ENCODE assay signal across 16 cellular contexts in the genomic region with DNA sequence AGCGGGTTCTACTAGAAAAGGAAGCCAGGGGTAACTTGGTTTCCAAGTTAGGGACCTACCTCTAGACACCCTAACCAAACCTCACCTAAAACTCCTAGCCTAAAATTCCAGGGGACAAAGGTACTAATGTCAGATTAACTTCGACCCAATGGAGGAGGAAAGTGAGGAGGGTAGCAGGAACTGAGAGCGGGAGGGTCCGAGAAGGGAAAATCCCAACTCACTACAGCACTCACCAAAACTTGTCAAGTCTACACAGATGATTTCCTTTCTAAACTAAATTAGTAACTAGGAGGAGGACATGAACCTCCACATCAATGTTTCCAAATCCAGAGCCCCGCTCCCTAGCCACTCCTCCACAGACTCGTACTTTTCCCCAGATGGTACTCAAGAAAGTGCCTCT.
"Had no signal": no experiment of that assay in that cellular context is flagged by ENCODE, and none has a peak within 500 bp of the region (broad histone marks: within the 10 kb centered on the region; RNA-seq: fewer than 3 reads in every experiment).

No MANE protein-coding gene starts in this region.

- H3K27ac ChIP-seq: esophagus muscularis mucosa, heart right ventricle, right atrium auricular region, tibial nerve, uterus had no signal

- DNase-seq: activated CD4-positive, alpha-beta T cell treated with anti-CD3 and anti-CD28 coated beads for 1 hour; activated T-cell treated with anti-CD3 and anti-CD28 coated beads for 4 hours; effector CD8-positive, alpha-beta T cell; heart right ventricle; left ventricle myocardium inferior; stimulated activated CD4-positive, alpha-beta T cell treated with anti-CD3 and anti-CD28 coated beads, Interleukin-12 subunit alpha, Interleukin-12 subunit beta, amount 100 ng/mL, for 4 hours; stimulated activated CD4-positive, alpha-beta T cell treated with anti-CD3 and anti-CD28 coated beads, Interleukin-1b, Interleukin-23, amount 100 ng/mL, for 48 hours; stimulated activated CD8-positive, alpha-beta memory T cell treated with anti-CD3 and anti-CD28 coated beads, Interleukin-4, amount 100 ng/mL, for 48 hours; uterus had no signal

- H3K27ac Mint-ChIP-seq: activated naive CD8-positive, alpha-beta T cell had no signal

- ATAC-seq: heart right ventricle had no signal

- H3K36me3 ChIP-seq: esophagus muscularis mucosa, heart right ventricle, left ventricle myocardium inferior, right atrium auricular region, tibial nerve, uterus had no signal

- H3K4me3 Mint-ChIP-seq: activated naive CD8-positive, alpha-beta T cell; neural crest cell; stimulated activated naive CD8-positive, alpha-beta T cell treated with anti-CD3 and anti-CD28 coated beads, Interleukin-15, Interleukin-2, amounts not matched to agents 100 ng/mL and 50 ng/mL, for 24 hours had no signal

- H3K9me3 Mint-ChIP-seq: neural crest cell; stimulated activated naive CD8-positive, alpha-beta T cell treated with anti-CD3 and anti-CD28 coated beads, Interleukin-15, Interleukin-2, amounts not matched to agents 100 ng/mL and 50 ng/mL, for 24 hours had no signal

- H3K27me3 Mint-ChIP-seq: activated naive CD8-positive, alpha-beta T cell; progenitor cell of endocrine pancreas; stimulated activated naive CD8-positive, alpha-beta T cell treated with anti-CD3 and anti-CD28 coated beads, Interleukin-15, Interleukin-2, amounts not matched to agents 100 ng/mL and 50 ng/mL, for 24 hours had no signal

- H3K27me3 ChIP-seq: esophagus muscularis mucosa, heart right ventricle, tibial nerve, uterus had no signal

- H3K4me3 ChIP-seq: esophagus muscularis mucosa, heart right ventricle, left ventricle myocardium inferior, right atrium auricular region, tibial nerve, uterus had no signal

- H3K9me3 ChIP-seq: esophagus muscularis mucosa, heart right ventricle, left ventricle myocardium inferior, right atrium auricular region, tibial nerve, uterus had no signal
